Comparison of ENCODE assay signal across 8 cellular contexts in the genomic region with DNA sequence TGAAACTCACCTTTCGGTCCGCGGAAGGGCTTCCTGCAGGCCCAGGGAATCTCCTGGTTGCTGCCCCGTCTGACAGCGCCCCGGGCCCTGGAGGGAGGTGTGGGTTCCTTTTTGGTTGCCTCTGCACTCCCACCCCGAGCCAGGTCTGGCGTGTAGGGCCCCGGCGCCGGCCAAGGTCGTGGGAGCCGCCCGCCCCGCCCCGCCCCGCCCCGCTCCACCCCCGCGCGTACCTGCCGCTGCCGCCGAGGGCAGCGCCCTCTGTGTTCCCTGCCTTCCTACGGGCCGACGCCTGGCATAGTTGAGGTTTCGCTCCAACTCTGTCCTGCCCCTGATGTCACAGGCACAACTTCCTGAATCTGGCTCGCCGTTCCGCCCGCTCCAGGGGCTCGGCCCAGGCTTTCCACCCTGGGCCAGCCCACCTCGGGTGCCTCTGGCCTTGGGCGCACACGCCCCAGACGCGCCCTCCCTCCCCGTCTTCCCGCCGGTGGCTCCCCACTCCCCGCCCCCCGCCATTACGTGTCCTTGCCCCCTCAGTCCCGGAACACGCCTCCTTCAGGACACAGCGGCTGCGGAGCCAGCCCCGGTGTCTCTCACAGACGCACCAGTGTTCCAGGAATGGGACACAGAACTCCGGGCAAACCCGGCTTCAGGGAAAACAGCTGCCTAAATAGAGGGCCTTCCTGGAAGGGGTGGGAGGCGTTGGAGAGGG. TPM values are rescaled to one million over a fixed set of nuclear protein-coding genes. Genes with fewer than 3 reads are reported as not detected.
DNase-seq lines count a peak whose midpoint lies in the region; ATAC-seq and TF ChIP-seq lines count a peak whose summit lies in the region.

A gene (minus strand): TSS at position 147 of the 709 bp plus-strand sequence. CDS start 31,763 bp downstream, outside the sequence.

- TF ChIP-seq CTCF in right atrium auricular region (IDR thresholded peaks at IDR 0.05), result peak in 1 of 2 donors; percentile 33
- no peak for TF ChIP-seq CTCF in retinal pigment epithelial cell (conservative IDR thresholded peaks at IDR 0.05; ENCODE audit: low read depth, low read length)

- no peaks in the 10 kb centered on the region for H3K9me3 Mint-ChIP-seq in activated naive CD8-positive, alpha-beta T cell treated with anti-CD3 and anti-CD28 coated beads for 36 hours

- peak within 1 kb of the TSS; percentile 97 for H3K4me3 Mint-ChIP-seq in activated naive CD8-positive, alpha-beta T cell treated with anti-CD3 and anti-CD28 coated beads for 36 hours

- DNase-seq in DMS114 treated with DMSO at 0.1 percent for 48 hours (lab: John Stamatoyannopoulos, UW; ENCODE audit: unreplicated experiment) (peak; percentile 2), right atrium auricular region (ENCODE audit: low spot score) (peak; percentile 83), retinal pigment epithelial cell (ENCODE audit: low read depth) (no peak), globus pallidus (ENCODE audit: low spot score) (no peak)
- DNase-seq in activated naive CD8-positive, alpha-beta T cell treated with anti-CD3 and anti-CD28 coated beads for 36 hours, result peak; percentile 70

- H3K27ac Mint-ChIP-seq in activated naive CD8-positive, alpha-beta T cell treated with anti-CD3 and anti-CD28 coated beads for 36 hours, result peak within 1 kb of the TSS; percentile 94

- H3K27ac ChIP-seq in HUES64 (ENCODE audit: low read depth, low read length), result no peak within 1 kb of the TSS
- H3K27ac ChIP-seq in right atrium auricular region, result peak within 1 kb of the TSS; percentile 88 to 89

- no peaks in the 10 kb centered on the region for H3K27me3 Mint-ChIP-seq in activated naive CD8-positive, alpha-beta T cell treated with anti-CD3 and anti-CD28 coated beads for 36 hours

- H3K4me1 ChIP-seq in HUES64 (ENCODE audit: insufficient read depth, low read length) (peaks cover 7% of the 10 kb centered on the region; the same call in 1 of the 2 replicates), right atrium auricular region (peaks cover 0 to 45% of the 10 kb centered on the region in 2 donors)

- H3K4me1 Mint-ChIP-seq in activated naive CD8-positive, alpha-beta T cell treated with anti-CD3 and anti-CD28 coated beads for 36 hours, result peaks cover 44% of the 10 kb centered on the region

- under 1% methylated on average over 54 of the region's 54 CpGs for WGBS in HUES64

- peaks cover 33% of the 10 kb centered on the region for H3K36me3 Mint-ChIP-seq in activated naive CD8-positive, alpha-beta T cell treated with anti-CD3 and anti-CD28 coated beads for 36 hours

- H3K9ac ChIP-seq in HUES64 (ENCODE audit: low read depth, low read length), result peak within 1 kb of the TSS; percentile 20

- H3K4me3 ChIP-seq in HUES64 (ENCODE audit: low read length) (peak within 1 kb of the TSS; percentile 70), right atrium auricular region (peak within 1 kb of the TSS; percentile 58 to 65), retinal pigment epithelial cell (ENCODE audit: low read length) (peak within 1 kb of the TSS; percentile 44)

- H3K36me3 ChIP-seq in HUES64 (ENCODE audit: insufficient read depth, low read length) (no peaks in the 10 kb centered on the region), right atrium auricular region (no peaks in the 10 kb centered on the region)

- ATAC-seq in GM21360 (IDR thresholded peaks at IDR 0.05; ENCODE audit: unreplicated experiment), result peak; percentile 37
- ATAC-seq in SK-N-SH treated with all-trans-retinoic acid at 6 μM for 48 hours, result peak; percentile 75

- H3K27me3 ChIP-seq in HUES64 (ENCODE audit: insufficient read depth, low read length) (peaks cover 49% of the 10 kb centered on the region), right atrium auricular region (no peaks in the 10 kb centered on the region)

- H3K9me3 ChIP-seq in HUES64 (ENCODE audit: insufficient read depth, low read depth, low read length) (no peaks in the 10 kb centered on the region), right atrium auricular region (no peaks in the 10 kb centered on the region)

TF ChIP-seq in SK-N-SH treated with all-trans-retinoic acid at 6 μM for 48 hours, 23 proteins besides CTCF, POLR2A, EP300 and RAD21:
- TF ChIP-seq GLIS3 (CRISPR knock-in tag; IDR thresholded peaks at IDR 0.05), result no peak

RNA-seq across cellular contexts. Expression of the gene that starts here (rescaled TPM):
- 3.7 TPM for polyA plus RNA-seq in HUES64 (2013, experiment 1 of 2)
- polyA plus RNA-seq in HUES64 (2013, experiment 2 of 2), result 4.2 TPM
- 10 to 100 TPM; 26.4 to 27.6 TPM for total RNA-seq in activated naive CD8-positive, alpha-beta T cell treated with anti-CD3 and anti-CD28 coated beads for 36 hours
- 10 to 100 TPM; 11.9 to 37.3 TPM for total RNA-seq in right atrium auricular region

Comparison
In these comparisons a context has a peak if more than half of its experiments do, and no peak if none do; other contexts are left out.
1. DNase-seq: peak in DMS114 treated with DMSO at 0.1 percent for 48 hours (single experiment), activated naive CD8-positive, alpha-beta T cell treated with anti-CD3 and anti-CD28 coated beads for 36 hours (single experiment) and right atrium auricular region (single experiment); none in retinal pigment epithelial cell (single experiment) and globus pallidus (single experiment).
2. Peak in every context shown above with its lines, with median percentiles within 50 percentile points of each other: H3K4me3 ChIP-seq.